In the genomic region with DNA sequence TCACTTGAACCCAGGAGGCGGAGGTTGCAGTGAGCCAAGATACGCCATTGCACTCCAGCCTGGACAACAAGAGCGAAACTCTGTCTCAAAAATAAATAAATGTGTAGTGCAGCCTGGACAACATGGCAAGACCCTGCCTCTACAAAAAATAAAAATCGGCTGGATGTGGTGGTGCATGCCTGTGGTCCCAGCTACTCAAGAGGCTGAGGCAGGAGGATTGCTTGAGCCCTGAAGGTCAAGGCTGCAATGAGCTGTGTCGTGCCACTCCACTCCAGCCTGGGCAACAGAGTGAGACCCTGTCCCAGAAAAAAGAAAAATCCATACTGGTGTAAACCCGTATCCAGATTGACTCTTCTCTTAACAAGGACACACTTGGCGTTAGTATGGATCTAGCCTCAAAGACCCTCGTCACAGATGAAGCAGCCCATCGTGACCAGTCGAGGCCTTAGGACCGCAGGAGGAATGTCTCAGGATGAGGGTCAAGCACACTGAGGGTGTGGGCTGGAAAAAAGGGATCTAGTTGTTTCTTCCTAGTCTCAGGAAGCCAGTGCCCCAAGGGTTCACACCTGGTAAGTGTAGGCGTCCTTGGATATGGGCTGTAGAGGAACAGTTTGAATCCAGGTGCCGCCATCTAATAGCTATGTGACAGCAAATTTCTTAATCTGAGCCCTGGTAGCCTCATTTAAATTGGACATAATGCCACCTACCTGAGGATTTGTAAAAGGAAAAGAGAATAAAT, we compare ENCODE assay signal across 11 cellular contexts. TPM values are rescaled to one million over a fixed set of nuclear protein-coding genes. Genes with fewer than 3 reads are reported as not detected.
DNase-seq lines count a peak whose midpoint lies in the region; ATAC-seq and TF ChIP-seq lines count a peak whose summit lies in the region.
"Had no signal": no experiment of that assay in that cellular context is flagged by ENCODE, and none has a peak within 500 bp of the region (broad histone marks: within the 10 kb centered on the region; RNA-seq: fewer than 3 reads in every experiment).

No MANE protein-coding gene starts in this region.

- no peaks in the 10 kb centered on the region for H3K9me3 ChIP-seq in Caco-2

- peak overlapping the region; percentile 80 for H3K27ac Mint-ChIP-seq in Caco-2 (ENCODE audit: unreplicated experiment)
- peak overlapping the region; percentile 82 for H3K27ac Mint-ChIP-seq in activated T-helper 17 cell treated with anti-CD3 and anti-CD28 coated beads, Interleukin-2, amount 50 U/mL, for 72 hours
- H3K27ac Mint-ChIP-seq in natural killer cell treated with Interleukin-12 subunit alpha and Interleukin-12 subunit beta and Interleukin-15 and Interleukin-18, amount 100 ng/mL, for 72 hours = peak overlapping the region; percentile 76 to 93

- POLR2A ChIA-PET in Caco-2 (lab: Charles Lee) = no interaction called here

- H3K4me3 Mint-ChIP-seq in Caco-2 (ENCODE audit: unreplicated experiment) = no peak overlapping the region
- peak overlapping the region; percentile 36 for H3K4me3 Mint-ChIP-seq in activated T-helper 17 cell treated with anti-CD3 and anti-CD28 coated beads, Interleukin-2, amount 50 U/mL, for 72 hours
- peak overlapping the region; percentile 66 for H3K4me3 Mint-ChIP-seq in natural killer cell treated with Interleukin-12 subunit alpha and Interleukin-12 subunit beta and Interleukin-15 and Interleukin-18, amount 100 ng/mL, for 72 hours

- H3K4me1 ChIP-seq in Caco-2 = no peaks in the 10 kb centered on the region

- H3K36me3 Mint-ChIP-seq in Caco-2 (ENCODE audit: insufficient read depth, unreplicated experiment) = peaks cover 72% of the 10 kb centered on the region
- peaks cover 54% of the 10 kb centered on the region for H3K36me3 Mint-ChIP-seq in activated T-helper 17 cell treated with anti-CD3 and anti-CD28 coated beads, Interleukin-2, amount 50 U/mL, for 72 hours (ENCODE audit: low read depth)
- H3K36me3 Mint-ChIP-seq in natural killer cell treated with Interleukin-12 subunit alpha and Interleukin-12 subunit beta and Interleukin-15 and Interleukin-18, amount 100 ng/mL, for 72 hours = peaks cover 22% of the 10 kb centered on the region

- H3K4me3 ChIP-seq in Caco-2 (ENCODE audit: low read depth, low read length) = no peak overlapping the region

- ATAC-seq in GM21390 (IDR thresholded peaks at IDR 0.05; ENCODE audit: unreplicated experiment) (peak; percentile 13), GM18517 (IDR thresholded peaks at IDR 0.05; ENCODE audit: unreplicated experiment) (no peak), HG03280 (IDR thresholded peaks at IDR 0.05; ENCODE audit: unreplicated experiment) (no peak), GM21423 (IDR thresholded peaks at IDR 0.05; ENCODE audit: unreplicated experiment) (no peak)
- ATAC-seq in activated T-helper 17 cell treated with anti-CD3 and anti-CD28 coated beads, Interleukin-2, amount 50 U/mL, for 72 hours (replicated peaks) = no peak
- ATAC-seq in natural killer cell treated with Interleukin-12 subunit alpha and Interleukin-12 subunit beta and Interleukin-15 and Interleukin-18, amount 100 ng/mL, for 72 hours = no peak

- no TSS peak for BruUV-seq in Caco-2 (replicated peaks; lab: Mats Ljungman, UMichigan)

- TF ChIP-seq CTCF in Caco-2 (IDR thresholded peaks at IDR 0.05; ENCODE audit: insufficient read depth in 1 of 2, low read depth in 1 of 2, low read length in 1 of 2, severe bottlenecking in 1 of 2, unreplicated experiment in 1 of 2) = no peak

- H3K27me3 Mint-ChIP-seq in Caco-2 (ENCODE audit: insufficient read depth, unreplicated experiment) = no peaks in the 10 kb centered on the region
- no peaks in the 10 kb centered on the region for H3K27me3 Mint-ChIP-seq in activated T-helper 17 cell treated with anti-CD3 and anti-CD28 coated beads, Interleukin-2, amount 50 U/mL, for 72 hours
- no peaks in the 10 kb centered on the region for H3K27me3 Mint-ChIP-seq in natural killer cell treated with Interleukin-12 subunit alpha and Interleukin-12 subunit beta and Interleukin-15 and Interleukin-18, amount 100 ng/mL, for 72 hours

- peaks cover 5% of the 10 kb centered on the region for H3K4me1 Mint-ChIP-seq in Caco-2 (ENCODE audit: low read depth, unreplicated experiment)
- H3K4me1 Mint-ChIP-seq in activated T-helper 17 cell treated with anti-CD3 and anti-CD28 coated beads, Interleukin-2, amount 50 U/mL, for 72 hours = peaks cover 12% of the 10 kb centered on the region
- peaks cover 22 to 31% of the 10 kb centered on the region in 2 donors for H3K4me1 Mint-ChIP-seq in natural killer cell treated with Interleukin-12 subunit alpha and Interleukin-12 subunit beta and Interleukin-15 and Interleukin-18, amount 100 ng/mL, for 72 hours (ENCODE audit: low read depth in 2 of 2)

- no peak for DNase-seq in Caco-2
- no peak for DNase-seq in natural killer cell treated with Interleukin-12 subunit alpha and Interleukin-12 subunit beta and Interleukin-15 and Interleukin-18, amount 100 ng/mL, for 72 hours (ENCODE audit: low spot score)
- DNase-seq in amniotic stem cell (lab: John Stamatoyannopoulos, UW) = no peak
- DNase-seq: foreskin fibroblast, kidney glomerular epithelial cell had no signal

- intact Hi-C loops in Caco-2 (cut with micrococcal nuclease; ENCODE audit: unreplicated experiment) = loop anchor here (1.0 kb wide), 1 partner anchor 70 kb away; no protein-coding TSS in a partner anchor

- peaks cover 7% of the 10 kb centered on the region for H3K36me3 ChIP-seq in Caco-2 (ENCODE audit: control insufficient read depth, insufficient read depth, low read length)

- H3K27me3 ChIP-seq in Caco-2 (replicated peaks; ENCODE audit: control insufficient read depth, insufficient read depth, low read length) = no peaks in the 10 kb centered on the region

- CTCF ChIA-PET in Caco-2 (lab: Charles Lee) = interaction anchor here (0.6 to 1.1 kb wide), 6 partner anchors 12 to 420 kb away, joined by 3 to 7 read pairs (median 4); a partner anchor contains a TSS

- no peaks in the 10 kb centered on the region for H3K9me3 Mint-ChIP-seq in Caco-2 (ENCODE audit: unreplicated experiment)
- H3K9me3 Mint-ChIP-seq in activated T-helper 17 cell treated with anti-CD3 and anti-CD28 coated beads, Interleukin-2, amount 50 U/mL, for 72 hours = no peaks in the 10 kb centered on the region
- no peaks in the 10 kb centered on the region for H3K9me3 Mint-ChIP-seq in natural killer cell treated with Interleukin-12 subunit alpha and Interleukin-12 subunit beta and Interleukin-15 and Interleukin-18, amount 100 ng/mL, for 72 hours

RNA-seq across cellular contexts. Expression of a gene that starts 4.0 kb away (rescaled TPM):
- total RNA-seq in Caco-2 (2022) = 0.29 and 0.44 TPM in 2 replicates
- total RNA-seq in activated T-helper 17 cell treated with anti-CD3 and anti-CD28 coated beads, Interleukin-2, amount 50 U/mL, for 72 hours = 1 to 10 TPM; 1.3 to 1.4 TPM
- total RNA-seq in natural killer cell treated with Interleukin-12 subunit alpha and Interleukin-12 subunit beta and Interleukin-15 and Interleukin-18, amount 100 ng/mL, for 72 hours = 1 to 10 TPM; 2.6 to 3.0 TPM
- total RNA-seq: SK-MEL-5 had no signal

RNA-seq across cellular contexts. Expression of a gene that starts 13.2 kb away (rescaled TPM):
- total RNA-seq in Caco-2 (2022) = 118 and 125 TPM in 2 replicates
- total RNA-seq in activated T-helper 17 cell treated with anti-CD3 and anti-CD28 coated beads, Interleukin-2, amount 50 U/mL, for 72 hours = 10 to 100 TPM; 60.0 to 77.5 TPM
- total RNA-seq in natural killer cell treated with Interleukin-12 subunit alpha and Interleukin-12 subunit beta and Interleukin-15 and Interleukin-18, amount 100 ng/mL, for 72 hours = 100 to 1,000 TPM in 1 of 2 donors, 10 to 100 TPM in 1; 75.6 to 104 TPM

RNA-seq across cellular contexts. Expression of a gene that starts 13.5 kb away (rescaled TPM):
- total RNA-seq in Caco-2 (2022) = 39.2 and 42.9 TPM in 2 replicates
- total RNA-seq in activated T-helper 17 cell treated with anti-CD3 and anti-CD28 coated beads, Interleukin-2, amount 50 U/mL, for 72 hours = 10 to 100 TPM; 21.1 to 30.9 TPM
- total RNA-seq in natural killer cell treated with Interleukin-12 subunit alpha and Interleukin-12 subunit beta and Interleukin-15 and Interleukin-18, amount 100 ng/mL, for 72 hours = 10 to 100 TPM; 20.6 to 22.0 TPM

RNA-seq across cellular contexts. Expression of a gene that starts 35.5 kb away (rescaled TPM):
- total RNA-seq in Caco-2 (2022) = 168 and 175 TPM in 2 replicates
- 10 to 100 TPM; 50.9 to 62.0 TPM for total RNA-seq in activated T-helper 17 cell treated with anti-CD3 and anti-CD28 coated beads, Interleukin-2, amount 50 U/mL, for 72 hours
- 10 to 100 TPM; 42.8 to 79.0 TPM for total RNA-seq in natural killer cell treated with Interleukin-12 subunit alpha and Interleukin-12 subunit beta and Interleukin-15 and Interleukin-18, amount 100 ng/mL, for 72 hours

RNA-seq across cellular contexts. Expression of a gene that starts 39.8 kb away (rescaled TPM):
- total RNA-seq in Caco-2 (2022) = 284 and 290 TPM in 2 replicates
- total RNA-seq in activated T-helper 17 cell treated with anti-CD3 and anti-CD28 coated beads, Interleukin-2, amount 50 U/mL, for 72 hours = 100 to 1,000 TPM; 679 to 681 TPM
- total RNA-seq in natural killer cell treated with Interleukin-12 subunit alpha and Interleukin-12 subunit beta and Interleukin-15 and Interleukin-18, amount 100 ng/mL, for 72 hours = 100 to 1,000 TPM; 509 to 675 TPM
